ENCODE assay signal across 18 cellular contexts in genomic region chr2:102042196-102043041, GRCh38. TPM values are rescaled to one million over a fixed set of nuclear protein-coding genes. Genes with fewer than 3 reads are reported as not detected.
"Had no signal": no experiment of that assay in that cellular context is flagged by ENCODE, and none has a peak within 500 bp of the region (broad histone marks: within the 10 kb centered on the region; RNA-seq: fewer than 3 reads in every experiment).

No MANE protein-coding gene starts in this region.

- H3K4me3 ChIP-seq: coronary artery, esophagus muscularis mucosa, SJSA1, upper lobe of right lung had no signal

- H3K27ac Mint-ChIP-seq: activated CD4-positive, alpha-beta memory T cell treated with anti-CD3 and anti-CD28 coated beads for 36 hours; stimulated activated naive CD8-positive, alpha-beta T cell treated with anti-CD3 and anti-CD28 coated beads, Interleukin-15, Interleukin-2, amounts not matched to agents 100 ng/mL and 50 ng/mL, for 24 hours had no signal

- H3K9me3 Mint-ChIP-seq: activated CD4-positive, alpha-beta memory T cell treated with anti-CD3 and anti-CD28 coated beads for 36 hours; central memory CD8-positive, alpha-beta T cell; stimulated activated naive CD8-positive, alpha-beta T cell treated with anti-CD3 and anti-CD28 coated beads, Interleukin-15, Interleukin-2, amounts not matched to agents 100 ng/mL and 50 ng/mL, for 24 hours had no signal

- ATAC-seq: left colon had no signal

- H3K4me1 Mint-ChIP-seq: central memory CD8-positive, alpha-beta T cell had no signal

- H3K4me3 Mint-ChIP-seq: activated CD4-positive, alpha-beta memory T cell treated with anti-CD3 and anti-CD28 coated beads for 36 hours; central memory CD8-positive, alpha-beta T cell; stimulated activated naive CD8-positive, alpha-beta T cell treated with anti-CD3 and anti-CD28 coated beads, Interleukin-15, Interleukin-2, amounts not matched to agents 100 ng/mL and 50 ng/mL, for 24 hours had no signal

- H3K36me3 Mint-ChIP-seq: naive B cell had no signal

- H3K36me3 ChIP-seq: brain microvascular endothelial cell, esophagus muscularis mucosa, SJSA1, upper lobe of right lung had no signal

- H3K9me3 ChIP-seq: esophagus muscularis mucosa, SJSA1, upper lobe of right lung had no signal

- DNase-seq: activated CD4-positive, alpha-beta memory T cell treated with anti-CD3 and anti-CD28 coated beads for 36 hours; activated CD8-positive, alpha-beta memory T cell treated with anti-CD3 and anti-CD28 coated beads, Interleukin-2, amount 50 U/mL, for 48 hours; activated naive CD4-positive, alpha-beta T cell treated with Interleukin-2 at 50 U/mL for 16 hours; brain microvascular endothelial cell; effector CD4-positive, alpha-beta T cell; left colon; naive B cell; retina; stimulated activated CD4-positive, alpha-beta T cell treated with anti-CD3 and anti-CD28 coated beads, Interleukin-2, amount 100 ng/mL, for 48 hours; T-helper 9 cell; upper lobe of right lung had no signal

- H3K27ac ChIP-seq: brain microvascular endothelial cell, esophagus muscularis mucosa, SJSA1, upper lobe of right lung had no signal

- FAIRE-seq: islet of Langerhans had no signal

- H3K27me3 ChIP-seq: brain microvascular endothelial cell, esophagus muscularis mucosa, SJSA1, upper lobe of right lung had no signal

RNA-seq across cellular contexts. Expression of gene IL1R2, which starts 50.7 kb away (rescaled TPM):
- total RNA-seq: SJSA1, temporal lobe had no signal
